9 cellular contexts compared by ENCODE assay signal in genomic region chr13:110308377-110309158, GRCh38. TPM values are rescaled to one million over a fixed set of nuclear protein-coding genes. Genes with fewer than 3 reads are reported as not detected.
DNase-seq lines count a peak whose midpoint lies in the region; ATAC-seq and TF ChIP-seq lines count a peak whose summit lies in the region.
"Had no signal": no experiment of that assay in that cellular context is flagged by ENCODE, and none has a peak within 500 bp of the region (broad histone marks: within the 10 kb centered on the region; RNA-seq: fewer than 3 reads in every experiment).

No MANE protein-coding gene starts in this region.

- WGBS in mesenchymal stem cell, result 3% methylated on average over 38 of the region's 38 CpGs

- peak overlapping the region in 1 of 2 experiments; percentile 90 for H2BK12ac ChIP-seq in mesenchymal stem cell (ENCODE audit: low read length in 2 of 2)

- no peak overlapping the region for H2BK5ac ChIP-seq in mesenchymal stem cell (ENCODE audit: low read depth, low read length, poor library complexity, severe bottlenecking)

- H3K27me3 ChIP-seq in mesenchymal stem cell (ENCODE audit: control insufficient read depth in 1 of 2, insufficient read depth in 1 of 2, low read length in 2 of 2), result no peaks in the 10 kb centered on the region

- no peak overlapping the region for H2AK5ac ChIP-seq in mesenchymal stem cell (ENCODE audit: low read length, severe bottlenecking)

- peaks cover 85% of the 10 kb centered on the region for H3K27me3 Mint-ChIP-seq in activated naive CD8-positive, alpha-beta T cell treated with anti-CD3 and anti-CD28 coated beads for 36 hours
- peaks cover 82% of the 10 kb centered on the region for H3K27me3 Mint-ChIP-seq in activated naive CD8-positive, alpha-beta T cell treated with anti-CD3 and anti-CD28 coated beads, Interleukin-2, amount 50 U/mL, for 24 hours

- H2BK15ac ChIP-seq in mesenchymal stem cell (ENCODE audit: low read depth, poor library complexity, severe bottlenecking), result no peak overlapping the region

- peaks cover 9 to 32% of the 10 kb centered on the region in 2 experiments for H3K36me3 ChIP-seq in mesenchymal stem cell (ENCODE audit: control insufficient read depth in 1 of 2, insufficient read depth in 2 of 2, low read depth in 1 of 2, low read length in 2 of 2)

- H3K27ac ChIP-seq in mesenchymal stem cell (ENCODE audit: low read length, poor library complexity, severe bottlenecking), result peak overlapping the region; percentile 59

- H3K9me3 Mint-ChIP-seq in activated naive CD8-positive, alpha-beta T cell treated with anti-CD3 and anti-CD28 coated beads for 36 hours, result no peaks in the 10 kb centered on the region
- no peaks in the 10 kb centered on the region for H3K9me3 Mint-ChIP-seq in activated naive CD8-positive, alpha-beta T cell treated with anti-CD3 and anti-CD28 coated beads, Interleukin-2, amount 50 U/mL, for 24 hours

- H3K4me2 ChIP-seq in mesenchymal stem cell (ENCODE audit: low read length, poor library complexity, severe bottlenecking), result peak overlapping the region; percentile 69

- H3K14ac ChIP-seq in mesenchymal stem cell (ENCODE audit: low read length in 2 of 2), result peak overlapping the region in 1 of 2 experiments; percentile 99

- H3K9me3 ChIP-seq in mesenchymal stem cell (ENCODE audit: control insufficient read depth, low read length), result no peaks in the 10 kb centered on the region

- H3K4ac ChIP-seq in mesenchymal stem cell (ENCODE audit: low read depth in 1 of 2, low read length in 2 of 2), result peak overlapping the region; percentile 10 to 94

- peak overlapping the region; percentile 87 to 98 for H3K18ac ChIP-seq in mesenchymal stem cell (ENCODE audit: low read depth in 1 of 2, low read length in 2 of 2)

- H2AFZ ChIP-seq in mesenchymal stem cell (ENCODE audit: low read depth, low read length), result no peak overlapping the region

- peak overlapping the region; percentile 19 for H3K4me3 Mint-ChIP-seq in activated naive CD8-positive, alpha-beta T cell treated with anti-CD3 and anti-CD28 coated beads for 36 hours
- H3K4me3 Mint-ChIP-seq in activated naive CD8-positive, alpha-beta T cell treated with anti-CD3 and anti-CD28 coated beads, Interleukin-2, amount 50 U/mL, for 24 hours, result no peak overlapping the region

- H4K91ac ChIP-seq in mesenchymal stem cell (ENCODE audit: low read length), result peak overlapping the region; percentile 76

- peaks cover 3% of the 10 kb centered on the region for H3K79me1 ChIP-seq in mesenchymal stem cell (replicated peaks; ENCODE audit: low read length, poor library complexity, severe bottlenecking)

- H3K4me3 ChIP-seq in mesenchymal stem cell (ENCODE audit: insufficient read depth in 1 of 2, low read depth in 1 of 2, low read length in 2 of 2), result peak overlapping the region; percentile 75 to 94

- H3K36me3 Mint-ChIP-seq in activated naive CD8-positive, alpha-beta T cell treated with anti-CD3 and anti-CD28 coated beads for 36 hours, result no peaks in the 10 kb centered on the region
- H3K36me3 Mint-ChIP-seq in activated naive CD8-positive, alpha-beta T cell treated with anti-CD3 and anti-CD28 coated beads, Interleukin-2, amount 50 U/mL, for 24 hours (ENCODE audit: low read depth), result no peaks in the 10 kb centered on the region

- H3K4me1 Mint-ChIP-seq in activated naive CD8-positive, alpha-beta T cell treated with anti-CD3 and anti-CD28 coated beads for 36 hours, result peaks cover 6% of the 10 kb centered on the region
- peaks cover 6% of the 10 kb centered on the region for H3K4me1 Mint-ChIP-seq in activated naive CD8-positive, alpha-beta T cell treated with anti-CD3 and anti-CD28 coated beads, Interleukin-2, amount 50 U/mL, for 24 hours

- no peak overlapping the region for H2BK120ac ChIP-seq in mesenchymal stem cell (ENCODE audit: low read depth, low read length)

- no peak for ATAC-seq in activated naive CD8-positive, alpha-beta T cell treated with anti-CD3 and anti-CD28 coated beads, Interleukin-2, amount 50 U/mL, for 24 hours
- ATAC-seq in HG03039 (IDR thresholded peaks at IDR 0.05; ENCODE audit: unreplicated experiment) (no peak), GM21528 (IDR thresholded peaks at IDR 0.05; ENCODE audit: low FRiP score, unreplicated experiment) (no peak)

- H3K9ac ChIP-seq in mesenchymal stem cell (ENCODE audit: low read length), result peak overlapping the region; percentile 86

- peak overlapping the region; percentile 45 to 91 for H3K23ac ChIP-seq in mesenchymal stem cell (ENCODE audit: low read length in 2 of 2)

- no peak for TF ChIP-seq POLR2A in erythroblast (IDR thresholded peaks at IDR 0.05; ENCODE audit: low read length)

- peak overlapping the region; percentile 47 for H4K8ac ChIP-seq in mesenchymal stem cell (ENCODE audit: low read length)

- H3K4me1 ChIP-seq in mesenchymal stem cell (ENCODE audit: control insufficient read depth, insufficient read depth, low read depth, low read length), result peaks cover 26% of the 10 kb centered on the region

- no peak overlapping the region for H3K27ac Mint-ChIP-seq in activated naive CD8-positive, alpha-beta T cell treated with anti-CD3 and anti-CD28 coated beads for 36 hours
- H3K27ac Mint-ChIP-seq in activated naive CD8-positive, alpha-beta T cell treated with anti-CD3 and anti-CD28 coated beads, Interleukin-2, amount 50 U/mL, for 24 hours, result no peak overlapping the region

- DNase-seq in activated naive CD8-positive, alpha-beta T cell treated with anti-CD3 and anti-CD28 coated beads for 36 hours, result no peak
- no peak for DNase-seq in activated naive CD8-positive, alpha-beta T cell treated with anti-CD3 and anti-CD28 coated beads, Interleukin-2, amount 50 U/mL, for 24 hours
- DNase-seq in ecto neural progenitor cell (ENCODE audit: low spot score), result peak; percentile 65
- DNase-seq in mesenchymal stem cell, result peak; percentile 57
- DNase-seq in erythroblast (lab: John Stamatoyannopoulos, UW), result no peak
- DNase-seq in NCI-H2227 treated with DMSO at 0.1 percent for 48 hours (lab: John Stamatoyannopoulos, UW), result no peak
- DNase-seq: DND-41 had no signal

RNA-seq across cellular contexts. Expression of gene COL4A2, which starts 1.5 kb away (rescaled TPM):
- not detected for total RNA-seq in activated naive CD8-positive, alpha-beta T cell treated with anti-CD3 and anti-CD28 coated beads for 36 hours
- 2,099 TPM for polyA plus RNA-seq in mesenchymal stem cell (2013, experiment 1 of 2)
- 2,053 TPM for polyA plus RNA-seq in mesenchymal stem cell (2013, experiment 2 of 2)

RNA-seq across cellular contexts. Expression of gene COL4A1, which starts 1.6 kb away (rescaled TPM):
- not detected for total RNA-seq in activated naive CD8-positive, alpha-beta T cell treated with anti-CD3 and anti-CD28 coated beads for 36 hours
- polyA plus RNA-seq in mesenchymal stem cell (2013, experiment 1 of 2), result 2,271 TPM
- polyA plus RNA-seq in mesenchymal stem cell (2013, experiment 2 of 2), result 2,270 TPM

Comparison
In these comparisons a context has a peak if more than half of its experiments do, and no peak if none do; other contexts are left out.
1. DNase-seq: peak in ecto neural progenitor cell (single experiment) and mesenchymal stem cell (single experiment); none in activated naive CD8-positive, alpha-beta T cell treated with anti-CD3 and anti-CD28 coated beads for 36 hours (single experiment), activated naive CD8-positive, alpha-beta T cell treated with anti-CD3 and anti-CD28 coated beads, Interleukin-2, amount 50 U/mL, for 24 hours (single experiment), erythroblast (0 of 2) and NCI-H2227 treated with DMSO at 0.1 percent for 48 hours (single experiment).